In the genomic region with DNA sequence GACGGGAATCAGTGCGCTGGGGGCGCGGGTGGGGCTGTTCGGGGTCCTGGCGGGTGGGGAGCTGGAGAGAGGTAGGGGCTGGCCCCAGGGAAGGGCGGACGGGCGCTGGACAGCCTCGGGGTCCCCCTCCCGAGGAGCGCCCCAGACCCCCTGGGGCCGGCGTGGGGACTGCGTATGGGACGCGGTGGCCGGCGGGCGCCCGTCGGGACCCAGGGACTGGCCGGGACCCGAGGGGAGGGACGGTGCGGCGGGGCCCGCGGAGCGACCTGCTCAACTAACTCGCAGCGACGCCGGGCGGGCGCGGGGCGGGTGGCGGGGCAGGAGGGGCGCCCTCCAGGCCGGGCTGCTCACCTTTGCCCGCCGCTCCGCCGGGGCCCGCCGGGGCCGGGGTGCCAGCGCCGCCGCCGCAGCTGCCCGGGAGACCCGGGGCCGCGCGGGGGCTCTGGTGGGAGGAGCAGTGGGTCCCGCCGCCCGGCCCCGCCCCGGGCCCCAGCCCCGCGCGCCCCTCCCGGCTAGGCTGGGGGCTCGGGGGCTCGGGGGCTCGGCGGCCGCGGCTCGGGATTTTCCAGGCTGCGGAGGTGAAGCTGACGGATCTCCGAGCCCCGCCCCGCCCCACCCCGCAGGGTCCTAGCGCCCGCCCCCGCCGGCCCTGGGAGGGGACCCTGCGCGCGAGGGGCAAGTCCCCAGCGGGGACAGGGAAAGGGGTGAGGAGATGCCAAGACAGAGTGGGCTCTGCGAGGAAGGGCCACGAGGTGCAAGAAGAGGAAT, we compare ENCODE assay signal across 1 cellular context.
TF ChIP-seq lines count a peak whose summit lies in the region.

No MANE protein-coding gene starts in this region.

TF ChIP-seq in HepG2, 621 proteins besides CTCF, POLR2A, EP300 and RAD21 (continued from another document):
- TF ChIP-seq, protein P1, sequence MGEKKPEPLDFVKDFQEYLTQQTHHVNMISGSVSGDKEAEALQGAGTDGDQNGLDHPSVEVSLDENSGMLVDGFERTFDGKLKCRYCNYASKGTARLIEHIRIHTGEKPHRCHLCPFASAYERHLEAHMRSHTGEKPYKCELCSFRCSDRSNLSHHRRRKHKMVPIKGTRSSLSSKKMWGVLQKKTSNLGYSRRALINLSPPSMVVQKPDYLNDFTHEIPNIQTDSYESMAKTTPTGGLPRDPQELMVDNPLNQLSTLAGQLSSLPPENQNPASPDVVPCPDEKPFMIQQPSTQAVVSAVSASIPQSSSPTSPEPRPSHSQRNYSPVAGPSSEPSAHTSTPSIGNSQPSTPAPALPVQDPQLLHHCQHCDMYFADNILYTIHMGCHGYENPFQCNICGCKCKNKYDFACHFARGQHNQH (CRISPR knock-in tag; IDR thresholded peaks at IDR 0.05) = 0 out of 2 replicates have a peak, but pooled peaks have one; percentile 18
- TF ChIP-seq, protein P2, sequence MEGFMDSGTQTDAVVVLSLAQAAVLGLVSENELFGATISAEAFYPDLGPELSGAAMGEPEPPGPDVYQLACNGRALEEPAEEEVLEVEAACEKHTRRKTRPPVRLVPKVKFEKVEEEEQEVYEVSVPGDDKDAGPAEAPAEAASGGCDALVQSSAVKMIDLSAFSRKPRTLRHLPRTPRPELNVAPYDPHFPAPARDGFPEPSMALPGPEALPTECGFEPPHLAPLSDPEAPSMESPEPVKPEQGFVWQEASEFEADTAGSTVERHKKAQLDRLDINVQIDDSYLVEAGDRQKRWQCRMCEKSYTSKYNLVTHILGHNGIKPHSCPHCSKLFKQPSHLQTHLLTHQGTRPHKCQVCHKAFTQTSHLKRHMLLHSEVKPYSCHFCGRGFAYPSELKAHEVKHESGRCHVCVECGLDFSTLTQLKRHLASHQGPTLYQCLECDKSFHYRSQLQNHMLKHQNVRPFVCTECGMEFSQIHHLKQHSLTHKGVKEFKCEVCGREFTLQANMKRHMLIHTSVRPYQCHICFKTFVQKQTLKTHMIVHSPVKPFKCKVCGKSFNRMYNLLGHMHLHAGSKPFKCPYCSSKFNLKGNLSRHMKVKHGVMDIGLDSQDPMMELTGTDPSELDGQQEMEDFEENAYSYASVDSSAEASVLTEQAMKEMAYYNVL (CRISPR knock-in tag; IDR thresholded peaks at IDR 0.05; ENCODE audit: borderline replicate concordance) = 0 out of 2 replicates have a peak, but pooled peaks have one; percentile 24
- TF ChIP-seq RBFOX2 (IDR thresholded peaks at IDR 0.05; ENCODE audit: low read depth, low read length) = peak; percentile 44; the same call in 1 of the 2 replicates
- TF ChIP-seq HMGXB4 (CRISPR knock-in tag; IDR thresholded peaks at IDR 0.05; ENCODE audit: borderline replicate concordance in 1 of 2, low read depth in 1 of 2) = peak in 1 of 2 experiments; percentile 7; a peak in 2 of 4 replicates
- TF ChIP-seq ZNF558 (CRISPR knock-in tag; IDR thresholded peaks at IDR 0.05; ENCODE audit: borderline replicate concordance) = no peak
- 0 out of 2 replicates have a peak, but pooled peaks have one; percentile 58 for TF ChIP-seq ZSCAN25 (CRISPR knock-in tag; IDR thresholded peaks at IDR 0.05)
- TF ChIP-seq KLF6 (CRISPR knock-in tag; IDR thresholded peaks at IDR 0.05) = no peak
- 0 out of 2 replicates have a peak, but pooled peaks have one; percentile 5 for TF ChIP-seq ISL2 (CRISPR knock-in tag; IDR thresholded peaks at IDR 0.05)
TF ChIP-seq in HepG2: peak in this region for 25.
